9 cellular contexts compared by ENCODE assay signal in genomic region chr15:79091204-79091867, GRCh38. TPM values are rescaled to one million over a fixed set of nuclear protein-coding genes. Genes with fewer than 3 reads are reported as not detected.
DNase-seq lines count a peak whose midpoint lies in the region; ATAC-seq, FAIRE-seq and TF ChIP-seq lines count a peak whose summit lies in the region.
"Had no signal": no experiment of that assay in that cellular context is flagged by ENCODE, and none has a peak within 500 bp of the region (broad histone marks: within the 10 kb centered on the region; RNA-seq: fewer than 3 reads in every experiment).

No MANE protein-coding gene starts in this region.

- no peak overlapping the region for H2BK120ac ChIP-seq in mesenchymal stem cell (ENCODE audit: low read depth, low read length)

- H3K9me3 ChIP-seq in mesenchymal stem cell (ENCODE audit: control insufficient read depth, low read length) (no peaks in the 10 kb centered on the region), esophagus squamous epithelium (no peaks in the 10 kb centered on the region)

- H3K27me3 ChIP-seq in mesenchymal stem cell (ENCODE audit: control insufficient read depth in 1 of 2, insufficient read depth in 1 of 2, low read length in 2 of 2) (peaks cover 90 to 97% of the 10 kb centered on the region in 2 experiments), esophagus squamous epithelium (peaks cover 4 to 90% (median 23%) of the 10 kb centered on the region in 4 donors)

- no peak overlapping the region for H2BK5ac ChIP-seq in mesenchymal stem cell (ENCODE audit: low read depth, low read length, poor library complexity, severe bottlenecking)

- ATAC-seq in activated T-helper 17 cell treated with anti-CD3 and anti-CD28 coated beads, Interleukin-2, amount 50 U/mL, for 72 hours (replicated peaks), result peak; percentile 26
- no peak for ATAC-seq in GM21360 (IDR thresholded peaks at IDR 0.05; ENCODE audit: unreplicated experiment)
- ATAC-seq: naive thymus-derived CD4-positive, alpha-beta T cell had no signal

- peak overlapping the region; percentile 60 for H3K4me2 ChIP-seq in mesenchymal stem cell (ENCODE audit: low read length, poor library complexity, severe bottlenecking)

- H3K4me1 ChIP-seq in mesenchymal stem cell (ENCODE audit: control insufficient read depth, insufficient read depth, low read depth, low read length), result peaks cover 24% of the 10 kb centered on the region
- peaks cover 11 to 25% (median 14%) of the 10 kb centered on the region in 3 donors for H3K4me1 ChIP-seq in esophagus squamous epithelium

- TF ChIP-seq POLR2A in esophagus squamous epithelium (IDR thresholded peaks at IDR 0.05), result no peak

- no peak overlapping the region for H2AK5ac ChIP-seq in mesenchymal stem cell (ENCODE audit: low read length, severe bottlenecking)

- H3K27ac Mint-ChIP-seq in activated T-helper 17 cell treated with anti-CD3 and anti-CD28 coated beads, Interleukin-2, amount 50 U/mL, for 72 hours, result no peak overlapping the region

- H3K18ac ChIP-seq in mesenchymal stem cell (ENCODE audit: low read depth in 1 of 2, low read length in 2 of 2), result no peak overlapping the region

- H3K9me3 Mint-ChIP-seq in activated T-helper 17 cell treated with anti-CD3 and anti-CD28 coated beads, Interleukin-2, amount 50 U/mL, for 72 hours, result no peaks in the 10 kb centered on the region
- H3K9me3 Mint-ChIP-seq: naive thymus-derived CD4-positive, alpha-beta T cell had no signal

- no peak overlapping the region for H3K4ac ChIP-seq in mesenchymal stem cell (ENCODE audit: low read depth in 1 of 2, low read length in 2 of 2)

- H2AFZ ChIP-seq in mesenchymal stem cell (ENCODE audit: low read depth, low read length), result no peak overlapping the region

- no peaks in the 10 kb centered on the region for H3K79me1 ChIP-seq in mesenchymal stem cell (replicated peaks; ENCODE audit: low read length, poor library complexity, severe bottlenecking)

- no peak overlapping the region for H3K9ac ChIP-seq in mesenchymal stem cell (ENCODE audit: low read length)

- peaks cover 5% of the 10 kb centered on the region for H3K4me1 Mint-ChIP-seq in activated T-helper 17 cell treated with anti-CD3 and anti-CD28 coated beads, Interleukin-2, amount 50 U/mL, for 72 hours

- H3K27ac ChIP-seq in mesenchymal stem cell (ENCODE audit: low read length, poor library complexity, severe bottlenecking), result no peak overlapping the region
- no peak overlapping the region for H3K27ac ChIP-seq in esophagus squamous epithelium

- peak overlapping the region; percentile 15 for H3K4me3 Mint-ChIP-seq in activated T-helper 17 cell treated with anti-CD3 and anti-CD28 coated beads, Interleukin-2, amount 50 U/mL, for 72 hours

- peak in 2 of 3 donors; percentile 14 for DNase-seq in stimulated activated CD4-positive, alpha-beta T cell treated with anti-CD3 and anti-CD28 coated beads, Interleukin-12 subunit alpha, Interleukin-12 subunit beta, amount 100 ng/mL, for 48 hours (ENCODE audit: low read depth in 2 of 3, low spot score in 1 of 3)
- no peak for DNase-seq in stimulated activated CD4-positive, alpha-beta T cell treated with anti-CD3 and anti-CD28 coated beads, Interleukin-12 subunit alpha, Interleukin-12 subunit beta, amount 100 ng/mL, for 4 hours
- peak; percentile 16 for DNase-seq in mesenchymal stem cell
- peak; percentile 63 for DNase-seq in urothelium cell line (ENCODE audit: low spot score)
- DNase-seq in esophagus squamous epithelium (lab: John Stamatoyannopoulos, UW), result no peak
- DNase-seq in NCI-H128 (lab: John Stamatoyannopoulos, UW; ENCODE audit: unreplicated experiment), result no peak

- peaks cover 60% of the 10 kb centered on the region for H3K27me3 Mint-ChIP-seq in activated T-helper 17 cell treated with anti-CD3 and anti-CD28 coated beads, Interleukin-2, amount 50 U/mL, for 72 hours

- TF ChIP-seq CTCF in esophagus squamous epithelium (IDR thresholded peaks at IDR 0.05), result no peak

- no peak overlapping the region for H3K14ac ChIP-seq in mesenchymal stem cell (ENCODE audit: low read length in 2 of 2)

- H3K36me3 ChIP-seq in mesenchymal stem cell (ENCODE audit: control insufficient read depth in 1 of 2, insufficient read depth in 2 of 2, low read depth in 1 of 2, low read length in 2 of 2) (no peaks in the 10 kb centered on the region), esophagus squamous epithelium (no peaks in the 10 kb centered on the region)

- H3K4me3 ChIP-seq in mesenchymal stem cell (ENCODE audit: insufficient read depth in 1 of 2, low read depth in 1 of 2, low read length in 2 of 2), result no peak overlapping the region
- H3K4me3 ChIP-seq in esophagus squamous epithelium, result peak overlapping the region in 1 of 4 donors; percentile 51

- no peak overlapping the region for H3K23ac ChIP-seq in mesenchymal stem cell (ENCODE audit: low read length in 2 of 2)

- H3K36me3 Mint-ChIP-seq in activated T-helper 17 cell treated with anti-CD3 and anti-CD28 coated beads, Interleukin-2, amount 50 U/mL, for 72 hours (ENCODE audit: low read depth), result no peaks in the 10 kb centered on the region
- H3K36me3 Mint-ChIP-seq: naive thymus-derived CD4-positive, alpha-beta T cell had no signal

- no peak overlapping the region for H2BK15ac ChIP-seq in mesenchymal stem cell (ENCODE audit: low read depth, poor library complexity, severe bottlenecking)

- H2BK12ac ChIP-seq in mesenchymal stem cell (ENCODE audit: low read length in 2 of 2), result no peak overlapping the region

- H4K91ac ChIP-seq in mesenchymal stem cell (ENCODE audit: low read length), result no peak overlapping the region

- peak overlapping the region; percentile 48 for H4K8ac ChIP-seq in mesenchymal stem cell (ENCODE audit: low read length)

- 8% methylated on average over 34 of the region's 53 CpGs for WGBS in mesenchymal stem cell
- 0 to 1% methylated on average over 21 to 27 of the region's 53 CpGs for WGBS in esophagus squamous epithelium, 2 donors

- intact Hi-C loops in esophagus squamous epithelium (cut with DNase I), result no loop called here

- no peak for FAIRE-seq in urothelium cell line (lab: Jason Lieb, UNC)

RNA-seq across cellular contexts. Expression of gene RASGRF1, which starts 0.8 kb away (rescaled TPM):
- not detected for total RNA-seq in activated T-helper 17 cell treated with anti-CD3 and anti-CD28 coated beads, Interleukin-2, amount 50 U/mL, for 72 hours
- polyA plus RNA-seq in mesenchymal stem cell (2013, experiment 1 of 2), result 1.9 TPM
- polyA plus RNA-seq in mesenchymal stem cell (2013, experiment 2 of 2), result 1.8 TPM
- under 1 TPM in 1 of 4 donors, not detected in 3; 0.23 TPM for total RNA-seq in esophagus squamous epithelium
- polyA plus RNA-seq: naive thymus-derived CD4-positive, alpha-beta T cell had no signal

Comparison
In these comparisons a context has a peak if more than half of its experiments do, and no peak if none do; other contexts are left out.
1. DNase-seq: peak in stimulated activated CD4-positive, alpha-beta T cell treated with anti-CD3 and anti-CD28 coated beads, Interleukin-12 subunit alpha, Interleukin-12 subunit beta, amount 100 ng/mL, for 48 hours (2 of 3), mesenchymal stem cell (single experiment) and urothelium cell line (single experiment); none in stimulated activated CD4-positive, alpha-beta T cell treated with anti-CD3 and anti-CD28 coated beads, Interleukin-12 subunit alpha, Interleukin-12 subunit beta, amount 100 ng/mL, for 4 hours (single experiment), esophagus squamous epithelium (single experiment) and NCI-H128 (single experiment).